ENCODE assay signal across 19 cellular contexts in genomic region chr12:68043446-68043845, GRCh38. TPM values are rescaled to one million over a fixed set of nuclear protein-coding genes. Genes with fewer than 3 reads are reported as not detected.
DNase-seq lines count a peak whose midpoint lies in the region; ATAC-seq and TF ChIP-seq lines count a peak whose summit lies in the region.
"Had no signal": no experiment of that assay in that cellular context is flagged by ENCODE, and none has a peak within 500 bp of the region (broad histone marks: within the 10 kb centered on the region; RNA-seq: fewer than 3 reads in every experiment).

No MANE protein-coding gene starts in this region.

- H3K9me3 ChIP-seq in adrenal gland (replicated peaks in 1 of 3): no peaks in the 10 kb centered on the region
- H3K9me3 ChIP-seq: HAP-1 had no signal

- peak; percentile 13 for ATAC-seq in stimulated activated naive CD8-positive, alpha-beta T cell treated with anti-CD3 and anti-CD28 coated beads, Interleukin-15, amount 100 ng/mL, for 72 hours
- ATAC-seq in stimulated activated naive CD8-positive, alpha-beta T cell treated with anti-CD3 and anti-CD28 coated beads, Interleukin-15, Interleukin-2, amounts not matched to agents 100 U/mL and 50 U/mL, for 24 hours: no peak
- peak; percentile 46 for ATAC-seq in activated T-helper 17 cell treated with anti-CD3 and anti-CD28 coated beads, Interleukin-2, amount 50 U/mL, for 72 hours (replicated peaks)
- ATAC-seq: HepG2, Panc1, Right ventricle myocardium inferior had no signal

- peaks cover 40% of the 10 kb centered on the region for H3K4me1 Mint-ChIP-seq in stimulated activated naive CD8-positive, alpha-beta T cell treated with anti-CD3 and anti-CD28 coated beads, Interleukin-15, amount 100 ng/mL, for 72 hours
- H3K4me1 Mint-ChIP-seq in activated T-helper 17 cell treated with anti-CD3 and anti-CD28 coated beads, Interleukin-2, amount 50 U/mL, for 72 hours: peaks cover 20% of the 10 kb centered on the region

- no peaks in the 10 kb centered on the region for H3K4me1 ChIP-seq in adrenal gland (replicated peaks in 1 of 2)
- H3K4me1 ChIP-seq: HAP-1 had no signal

- H3K4me3 Mint-ChIP-seq in stimulated activated naive CD8-positive, alpha-beta T cell treated with anti-CD3 and anti-CD28 coated beads, Interleukin-15, amount 100 ng/mL, for 72 hours: no peak overlapping the region
- H3K4me3 Mint-ChIP-seq in activated T-helper 17 cell treated with anti-CD3 and anti-CD28 coated beads, Interleukin-2, amount 50 U/mL, for 72 hours: no peak overlapping the region

- no peaks in the 10 kb centered on the region for H3K36me3 Mint-ChIP-seq in activated T-helper 17 cell treated with anti-CD3 and anti-CD28 coated beads, Interleukin-2, amount 50 U/mL, for 72 hours (ENCODE audit: low read depth)

- no peaks in the 10 kb centered on the region for H3K36me3 ChIP-seq in adrenal gland (replicated peaks in 1 of 2)
- H3K36me3 ChIP-seq: HAP-1 had no signal

- WGBS in adrenal gland, 4 donors: 77 to 91% (median 83%) methylated on average over 1 of the region's 1 CpG

- H3K4me3 ChIP-seq in adrenal gland: no peak overlapping the region
- H3K4me3 ChIP-seq: HAP-1 had no signal

- intact Hi-C loops in adrenal gland (cut with DNase I): no loop called here

- H3K27me3 ChIP-seq in adrenal gland: no peaks in the 10 kb centered on the region

- no peak for DNase-seq in stimulated activated naive CD8-positive, alpha-beta T cell treated with anti-CD3 and anti-CD28 coated beads, Interleukin-15, amount 100 ng/mL, for 72 hours
- DNase-seq in stimulated activated naive CD8-positive, alpha-beta T cell treated with anti-CD3 and anti-CD28 coated beads, Interleukin-15, Interleukin-2, amounts not matched to agents 100 U/mL and 50 U/mL, for 24 hours: no peak
- DNase-seq in kidney tubule cell (ENCODE audit: low spot score) (peak; percentile 81), adrenal gland (no peak), NOMO-1 treated with dmso at 0.1 percent for 144 hours (lab: John Stamatoyannopoulos, UW; ENCODE audit: unreplicated experiment) (no peak)
- no peak for DNase-seq in activated naive CD4-positive, alpha-beta T cell (lab: John Stamatoyannopoulos, UW)
- DNase-seq: COR-L47, DMS153, KG1, NCI-H1048, NCI-H1436 treated with DMSO at 0.1 percent for 48 hours, NCI-H2081, NCI-H510A had no signal

- no peak for TF ChIP-seq CTCF in adrenal gland (IDR thresholded peaks at IDR 0.05)

- no peaks in the 10 kb centered on the region for H3K27me3 Mint-ChIP-seq in stimulated activated naive CD8-positive, alpha-beta T cell treated with anti-CD3 and anti-CD28 coated beads, Interleukin-15, amount 100 ng/mL, for 72 hours
- H3K27me3 Mint-ChIP-seq in activated T-helper 17 cell treated with anti-CD3 and anti-CD28 coated beads, Interleukin-2, amount 50 U/mL, for 72 hours: no peaks in the 10 kb centered on the region

- H3K27ac Mint-ChIP-seq in stimulated activated naive CD8-positive, alpha-beta T cell treated with anti-CD3 and anti-CD28 coated beads, Interleukin-15, amount 100 ng/mL, for 72 hours: peak overlapping the region in 1 of 2 donors; percentile 16
- no peak overlapping the region for H3K27ac Mint-ChIP-seq in activated T-helper 17 cell treated with anti-CD3 and anti-CD28 coated beads, Interleukin-2, amount 50 U/mL, for 72 hours

- no peak overlapping the region for H3K27ac ChIP-seq in adrenal gland

- TF ChIP-seq POLR2A in adrenal gland (IDR thresholded peaks at IDR 0.05): no peak

- peaks cover 0 to 11% of the 10 kb centered on the region in 2 donors for H3K9me3 Mint-ChIP-seq in stimulated activated naive CD8-positive, alpha-beta T cell treated with anti-CD3 and anti-CD28 coated beads, Interleukin-15, amount 100 ng/mL, for 72 hours
- H3K9me3 Mint-ChIP-seq in activated T-helper 17 cell treated with anti-CD3 and anti-CD28 coated beads, Interleukin-2, amount 50 U/mL, for 72 hours: no peaks in the 10 kb centered on the region

RNA-seq across cellular contexts. Expression of gene IFNG-AS1, which starts 54.2 kb away (rescaled TPM):
- not detected for total RNA-seq in activated T-helper 17 cell treated with anti-CD3 and anti-CD28 coated beads, Interleukin-2, amount 50 U/mL, for 72 hours
- total RNA-seq in adrenal gland: under 1 TPM in 1 of 8 donors, not detected in 7; 0.24 TPM
- not detected for polyA plus RNA-seq in adrenal gland
- total RNA-seq: HepG2, M059J, Right ventricle myocardium inferior had no signal
- polyA plus RNA-seq: HepG2 had no signal
